Comparison of ENCODE assay signal across 22 cellular contexts in the genomic region with DNA sequence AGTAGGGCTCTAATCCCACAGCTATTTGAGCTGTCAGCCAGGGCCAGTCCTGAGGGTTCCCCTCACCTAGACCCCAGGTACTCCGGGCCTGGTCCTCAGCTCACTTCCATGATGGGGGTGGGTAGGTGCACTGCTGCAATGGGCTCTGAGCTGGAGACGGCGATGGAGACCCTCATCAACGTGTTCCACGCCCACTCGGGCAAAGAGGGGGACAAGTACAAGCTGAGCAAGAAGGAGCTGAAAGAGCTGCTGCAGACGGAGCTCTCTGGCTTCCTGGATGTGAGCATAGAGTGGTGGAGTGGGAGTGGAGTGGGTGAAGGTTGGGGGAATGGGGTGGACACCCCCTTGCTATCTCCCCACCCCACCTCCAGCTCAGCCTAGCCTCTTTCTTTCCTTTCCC. TPM values are rescaled to one million over a fixed set of nuclear protein-coding genes. Genes with fewer than 3 reads are reported as not detected.
DNase-seq lines count a peak whose midpoint lies in the region; ATAC-seq and TF ChIP-seq lines count a peak whose summit lies in the region.
"Had no signal": no experiment of that assay in that cellular context is flagged by ENCODE, and none has a peak within 500 bp of the region (broad histone marks: within the 10 kb centered on the region; RNA-seq: fewer than 3 reads in every experiment).

No MANE protein-coding gene starts in this region.

- TF ChIP-seq CTCF in hepatocyte (IDR thresholded peaks at IDR 0.05; ENCODE audit: poor library complexity) (no peak), psoas muscle (IDR thresholded peaks at IDR 0.05) (no peak), Calu3 (IDR thresholded peaks at IDR 0.05; ENCODE audit: unreplicated experiment) (no peak)

- H4K20me1 ChIP-seq in BLaER1 (peaks cover 7% of the 10 kb centered on the region; the same call in 1 of the 2 replicates), hepatocyte (ENCODE audit: insufficient read depth, poor library complexity, severe bottlenecking) (peaks cover 10% of the 10 kb centered on the region), Karpas-422 (ENCODE audit: insufficient read depth, low read depth, low read length) (no peaks in the 10 kb centered on the region)

- no TSS peak for BruUV-seq in Calu3 (replicated peaks; lab: Mats Ljungman, UMichigan)

- peaks cover 56% of the 10 kb centered on the region for H3K36me3 Mint-ChIP-seq in Calu3 (ENCODE audit: insufficient read depth, unreplicated experiment)

- no peak overlapping the region for H3K27ac Mint-ChIP-seq in Calu3 (ENCODE audit: unreplicated experiment)
- H3K27ac Mint-ChIP-seq: CD14-positive monocyte; effector memory CD8-positive, alpha-beta T cell had no signal

- H3K4me3 ChIP-seq in BLaER1 (no peak overlapping the region), hepatocyte (no peak overlapping the region), psoas muscle (peak overlapping the region; percentile 66), Karpas-422 (ENCODE audit: low read length) (no peak overlapping the region)
- H3K4me3 ChIP-seq: ovary had no signal

- no peaks in the 10 kb centered on the region for H3K27me3 Mint-ChIP-seq in Calu3 (ENCODE audit: unreplicated experiment)

- H3K36me3 ChIP-seq in BLaER1 = peaks cover 4% of the 10 kb centered on the region
- no peaks in the 10 kb centered on the region for H3K36me3 ChIP-seq in hepatocyte (replicated peaks; ENCODE audit: insufficient read depth, low read depth)
- H3K36me3 ChIP-seq in psoas muscle (ENCODE audit: insufficient read depth in 1 of 2, low read depth in 1 of 2) = peaks cover 0 to 25% of the 10 kb centered on the region in 2 donors
- H3K36me3 ChIP-seq in Karpas-422 (ENCODE audit: insufficient read depth, low read length) = no peaks in the 10 kb centered on the region
- H3K36me3 ChIP-seq: ovary had no signal

- H2AFZ ChIP-seq in hepatocyte (no peak overlapping the region), Karpas-422 (ENCODE audit: low read length) (no peak overlapping the region)

- H3K27me3 ChIP-seq in BLaER1 = no peaks in the 10 kb centered on the region
- H3K27me3 ChIP-seq in hepatocyte = no peaks in the 10 kb centered on the region
- no peaks in the 10 kb centered on the region for H3K27me3 ChIP-seq in psoas muscle (ENCODE audit: insufficient read depth in 3 of 3, low read length in 2 of 3)
- no peaks in the 10 kb centered on the region for H3K27me3 ChIP-seq in Karpas-422 (ENCODE audit: low read length)
- H3K27me3 ChIP-seq: brain microvascular endothelial cell, ovary had no signal

- ATAC-seq in psoas muscle = no peak
- ATAC-seq: activated naive CD4-positive, alpha-beta T cell treated with anti-CD3 and anti-CD28 coated beads, Interleukin-2, amount 50 U/mL, for 72 hours; effector memory CD8-positive, alpha-beta T cell had no signal

- H3K9me3 ChIP-seq in BLaER1 (no peaks in the 10 kb centered on the region), hepatocyte (ENCODE audit: low read depth) (no peaks in the 10 kb centered on the region), psoas muscle (no peaks in the 10 kb centered on the region), Karpas-422 (ENCODE audit: low read length) (no peaks in the 10 kb centered on the region)
- H3K9me3 ChIP-seq: ovary had no signal

- no peaks in the 10 kb centered on the region for H3K9me3 Mint-ChIP-seq in Calu3 (ENCODE audit: low read depth, unreplicated experiment)
- H3K9me3 Mint-ChIP-seq: activated naive CD4-positive, alpha-beta T cell treated with anti-CD3 and anti-CD28 coated beads, Interleukin-2, amount 50 U/mL, for 72 hours; CD14-positive monocyte; effector memory CD8-positive, alpha-beta T cell had no signal

- H3K4me1 Mint-ChIP-seq in Calu3 (ENCODE audit: low read depth, unreplicated experiment) = peaks cover 42% of the 10 kb centered on the region

- intact Hi-C loops in psoas muscle (cut with DNase I) = no loop called here
- intact Hi-C loops in Calu3 (cut with micrococcal nuclease; ENCODE audit: unreplicated experiment) = no loop called here

- DNase-seq in hepatocyte (ENCODE audit: low spot score) (no peak), psoas muscle (no peak), glomerular visceral epithelial cell (ENCODE audit: extremely low spot score) (no peak), Calu3 (no peak), Karpas-422 (no peak)
- no peak for DNase-seq in activated CD4-positive, CD25-positive, alpha-beta regulatory T cell treated with anti-CD3 and anti-CD28 coated beads, Interleukin-2, amount 50 U/mL, for 72 hours
- DNase-seq: activated T-cell treated with anti-CD3 and anti-CD28 coated beads for 4 hours; brain microvascular endothelial cell; DMS153; effector memory CD8-positive, alpha-beta T cell; GOT3; NCI-H446; NK-92 treated with Interleukin-12 subunit alpha and Interleukin-12 subunit beta, amount 100 ng/mL, for 24 hours; ovary; SW 1271 had no signal

- H3K79me2 ChIP-seq in hepatocyte = peaks cover 22% of the 10 kb centered on the region
- peaks cover 11% of the 10 kb centered on the region for H3K79me2 ChIP-seq in Karpas-422 (ENCODE audit: low read length)

- H3K9me2 ChIP-seq in hepatocyte (replicated peaks; ENCODE audit: insufficient read depth) (no peaks in the 10 kb centered on the region), Karpas-422 (replicated peaks; ENCODE audit: insufficient read depth, low read length) (no peaks in the 10 kb centered on the region)

- 86% methylated on average over 7 of the region's 7 CpGs for WGBS in hepatocyte (ENCODE audit: low lambda C conversion rate, missing lambda C conversion rate)
- 64 to 78% (median 69%) methylated on average over 7 of the region's 7 CpGs for WGBS in psoas muscle, 3 donors

- H3K9ac ChIP-seq in BLaER1 (no peak overlapping the region), Karpas-422 (ENCODE audit: low read length) (no peak overlapping the region)

- peak overlapping the region; percentile 99 for H3K4me2 ChIP-seq in BLaER1
- no peak overlapping the region for H3K4me2 ChIP-seq in hepatocyte
- no peak overlapping the region for H3K4me2 ChIP-seq in Karpas-422 (ENCODE audit: low read depth, low read length, poor library complexity, severe bottlenecking)

- H3K4me1 ChIP-seq in BLaER1 (peaks cover 83% of the 10 kb centered on the region), hepatocyte (ENCODE audit: insufficient read depth) (peaks cover 41% of the 10 kb centered on the region), psoas muscle (peaks cover 51% of the 10 kb centered on the region), Karpas-422 (ENCODE audit: low read length) (peaks cover 30% of the 10 kb centered on the region)

- CTCF ChIA-PET in Calu3 (lab: Charles Lee) = interaction anchor here (1.1 to 1.9 kb wide), 3 partner anchors 17 to 58 kb away, joined by 3 to 8 read pairs (median 3); a partner anchor contains a TSS

- H3K4me3 Mint-ChIP-seq in Calu3 (ENCODE audit: low read depth, unreplicated experiment) = no peak overlapping the region
- H3K4me3 Mint-ChIP-seq: CD14-positive monocyte; effector memory CD8-positive, alpha-beta T cell had no signal

- H3K27ac ChIP-seq in BLaER1 (peak overlapping the region; percentile 84), angular gyrus (ENCODE audit: low read depth, low read length) (peak overlapping the region; percentile 92), hepatocyte (peak overlapping the region; percentile 40), psoas muscle (peak overlapping the region; percentile 100), Karpas-422 (ENCODE audit: low read length) (no peak overlapping the region)
- H3K27ac ChIP-seq: brain microvascular endothelial cell, ovary had no signal

RNA-seq across cellular contexts. Expression of a gene that starts 2.1 kb away (rescaled TPM):
- total RNA-seq in hepatocyte = 2.7 and 15.0 TPM in 2 replicates
- polyA plus RNA-seq in hepatocyte = 1.3 and 4.0 TPM in 2 replicates
- 1,000 to 10,000 TPM in 3 of 4 donors, 100 to 1,000 TPM in 1; 785 to 1,205 (median 1,028) TPM for total RNA-seq in psoas muscle
- polyA plus RNA-seq in psoas muscle = 1,000 to 10,000 TPM in 1 of 3 donors, 100 to 1,000 TPM in 2; 370 to 1,423 (median 918) TPM
- total RNA-seq in Calu3 (2022) = not detected in 2 replicates
- 15.9 and 18.9 TPM in 2 replicates for total RNA-seq in Karpas-422 (2014; rRNA removed; shearing (Covaris generic); ENCODE audit: low replicate concordance)
- total RNA-seq: A673; activated naive CD4-positive, alpha-beta T cell treated with anti-CD3 and anti-CD28 coated beads, Interleukin-2, amount 50 U/mL, for 72 hours; urinary bladder had no signal
- polyA plus RNA-seq: CD14-positive monocyte had no signal

RNA-seq across cellular contexts. Expression of a gene that starts 3.1 kb away (rescaled TPM):
- total RNA-seq in hepatocyte = 82.0 and 115 TPM in 2 replicates
- polyA plus RNA-seq in hepatocyte = 248 and 282 TPM in 2 replicates
- total RNA-seq in psoas muscle = 100 to 1,000 TPM in 2 of 4 donors, 10 to 100 TPM in 2; 72.4 to 199 (median 106) TPM
- 100 to 1,000 TPM in 2 of 3 donors, 10 to 100 TPM in 1; 79.6 to 159 (median 133) TPM for polyA plus RNA-seq in psoas muscle
- 104 and 117 TPM in 2 replicates for total RNA-seq in Calu3 (2022)
- 13.4 and 21.5 TPM in 2 replicates for total RNA-seq in Karpas-422 (2014; rRNA removed; shearing (Covaris generic); ENCODE audit: low replicate concordance)

RNA-seq across cellular contexts. Expression of a gene that starts 3.5 kb away (rescaled TPM):
- total RNA-seq in hepatocyte (56.2 and 65.5 TPM in 2 replicates), psoas muscle (10 to 100 TPM; 71.1 to 87.7 (median 80.2) TPM), Calu3 (2022) (93.7 and 100 TPM in 2 replicates)
- polyA plus RNA-seq in hepatocyte (40.6 and 50.7 TPM in 2 replicates), psoas muscle (100 to 1,000 TPM in 2 of 3 donors, 10 to 100 TPM in 1; 88.3 to 122 (median 111) TPM)
- 62.1 and 64.6 TPM in 2 replicates for total RNA-seq in Karpas-422 (2014; rRNA removed; shearing (Covaris generic); ENCODE audit: low replicate concordance)

RNA-seq across cellular contexts. Expression of a gene that starts 14.3 kb away (rescaled TPM):
- total RNA-seq in hepatocyte (112 and 141 TPM in 2 replicates), psoas muscle (under 1 TPM in 1 of 4 donors, not detected in 3; 0.22 TPM), Calu3 (2022) (74.6 and 106 TPM in 2 replicates)
- polyA plus RNA-seq in hepatocyte (62.8 and 94.9 TPM in 2 replicates), psoas muscle (under 1 TPM; 0.38 to 0.48 (median 0.39) TPM)
- not detected in 2 replicates for total RNA-seq in Karpas-422 (2014; rRNA removed; shearing (Covaris generic); ENCODE audit: low replicate concordance)
- total RNA-seq: A673; activated naive CD4-positive, alpha-beta T cell treated with anti-CD3 and anti-CD28 coated beads, Interleukin-2, amount 50 U/mL, for 72 hours; RPMI7951 had no signal
- polyA plus RNA-seq: CD14-positive monocyte had no signal

RNA-seq across cellular contexts. Expression of a gene that starts 17.4 kb away (rescaled TPM):
- total RNA-seq in hepatocyte (103 and 129 TPM in 2 replicates), psoas muscle (10 to 100 TPM; 23.3 to 57.2 (median 38.3) TPM), Calu3 (2022) (247 and 255 TPM in 2 replicates)
- polyA plus RNA-seq in hepatocyte (134 and 155 TPM in 2 replicates), psoas muscle (100 to 1,000 TPM in 1 of 3 donors, 10 to 100 TPM in 2; 23.5 to 251 (median 38.1) TPM)
- total RNA-seq in Karpas-422 (2014; rRNA removed; shearing (Covaris generic); ENCODE audit: low replicate concordance) = not detected in 2 replicates
- total RNA-seq: activated naive CD4-positive, alpha-beta T cell treated with anti-CD3 and anti-CD28 coated beads, Interleukin-2, amount 50 U/mL, for 72 hours had no signal
- polyA plus RNA-seq: CD14-positive monocyte had no signal

Comparison
In these comparisons a context has a peak if more than half of its experiments do, and no peak if none do; other contexts are left out.
1. RNA of a gene that starts 2.1 kb away (total RNA-seq): 785 to 1,205 TPM in psoas muscle; 15.9 to 18.9 TPM in Karpas-422, 2.7 to 15.0 TPM in hepatocyte and not detected in Calu3; every median in the first group is over 10 times any median in the second.